ENCODE assay signal across 8 cellular contexts in genomic region chr7:139075031-139075652, GRCh38. TPM values are rescaled to one million over a fixed set of nuclear protein-coding genes. Genes with fewer than 3 reads are reported as not detected.
A peak's percentile ranks its signal among the peaks of the same experiment; 100 is the strongest.
DNase-seq lines count a peak whose midpoint lies in the region; ATAC-seq and TF ChIP-seq lines count a peak whose summit lies in the region.

No MANE protein-coding gene starts in this region.

- ATAC-seq in Right ventricle myocardium inferior = peak; percentile 87
- ATAC-seq in HG02885 (IDR thresholded peaks at IDR 0.05; ENCODE audit: poor library complexity, unreplicated experiment) = peak; percentile 89

- TF ChIP-seq CTCF in astrocyte of the spinal cord (IDR thresholded peaks at IDR 0.05; ENCODE audit: low read depth, low read length) = peak; percentile 74

- in situ Hi-C loops in astrocyte of the spinal cord (cut with HindIII; ENCODE audit: low sequenced_read_pairs) = no loop called here

- intact Hi-C loops in Right ventricle myocardium inferior (cut with DNase I) (loop anchor here (1.0 to 5.0 kb wide), 3 partner anchors 38 to 193 kb away; partner anchors contain the start of gene ZC3HAV1L), cardiac septum (cut with DNase I) (loop anchor here (2.0 to 10.0 kb wide), 2 partner anchors 58 to 190 kb away; no protein-coding TSS in a partner anchor)

- H3K4me3 ChIP-seq in astrocyte of the spinal cord (ENCODE audit: low read depth, low read length) = no peak overlapping the region

- peak; percentile 76 for DNase-seq in Right ventricle myocardium inferior (ENCODE audit: missing footprints)
- DNase-seq in cardiac septum (ENCODE audit: low spot score) = no peak
- peak; percentile 56 for DNase-seq in NCI-H146 treated with DMSO at 0.1 percent for 48 hours (lab: John Stamatoyannopoulos, UW; ENCODE audit: unreplicated experiment)
- DNase-seq in T-helper 22 cell (ENCODE audit: low read depth) = peak; percentile 49
- peak; percentile 78 for DNase-seq in astrocyte of the spinal cord (ENCODE audit: low read depth, low spot score)
- DNase-seq in iPS DF 19.7 (ENCODE audit: low read depth, low spot score) = peak; percentile 28
- peak; percentile 45 for DNase-seq in smooth muscle cell of the brain vasculature (ENCODE audit: low read depth, low spot score)

RNA-seq across cellular contexts. Expression of gene ZC3HAV1, which starts 34.4 kb away (rescaled TPM):
- total RNA-seq in Right ventricle myocardium inferior = 8.0 TPM
- 6.8 TPM for total RNA-seq in cardiac septum

RNA-seq across cellular contexts. Expression of gene ZC3HAV1L, which starts 39.3 kb away (rescaled TPM):
- total RNA-seq in Right ventricle myocardium inferior = 4.0 TPM
- 3.2 TPM for total RNA-seq in cardiac septum
